In the genomic region with DNA sequence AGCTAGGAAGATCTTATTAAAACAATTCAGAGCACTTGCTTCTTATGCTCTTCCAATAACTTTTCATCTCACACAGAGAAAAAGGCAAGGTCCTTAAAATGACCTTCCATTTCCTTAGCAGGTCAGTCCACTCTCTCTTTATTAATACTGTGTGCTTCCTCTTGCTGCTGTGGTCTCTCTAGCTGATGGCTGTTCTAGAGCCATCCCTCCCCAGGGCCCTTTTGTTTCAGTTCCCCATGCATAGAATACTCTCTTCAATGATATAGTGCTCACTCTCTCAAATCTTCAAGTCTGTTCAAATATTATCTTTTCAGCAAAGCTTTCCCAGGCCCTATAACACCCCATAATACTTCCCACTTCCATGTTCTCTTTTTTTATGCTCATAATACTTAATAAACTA, we compare ENCODE assay signal across 19 cellular contexts.
DNase-seq lines count a peak whose midpoint lies in the region; ATAC-seq, FAIRE-seq and TF ChIP-seq lines count a peak whose summit lies in the region.
"Had no signal": no experiment of that assay in that cellular context is flagged by ENCODE, and none has a peak within 500 bp of the region (broad histone marks: within the 10 kb centered on the region; RNA-seq: fewer than 3 reads in every experiment).

No MANE protein-coding gene starts in this region.

- no peaks in the 10 kb centered on the region for H3K27me3 ChIP-seq in pancreas
- H3K27me3 ChIP-seq: breast epithelium, hepatocyte, MG63 had no signal

- H3K36me3 ChIP-seq in pancreas = no peaks in the 10 kb centered on the region
- H3K36me3 ChIP-seq: breast epithelium, MG63 had no signal

- H3K9me3 ChIP-seq in pancreas = no peaks in the 10 kb centered on the region
- H3K9me3 ChIP-seq: breast epithelium, MG63 had no signal

- DNase-seq in SKM-1 (lab: John Stamatoyannopoulos, UW; ENCODE audit: unreplicated experiment) (peak; percentile 14), posterior cingulate gyrus (no peak), GM12892 (ENCODE audit: insufficient read length) (no peak), pancreas (no peak), head of caudate nucleus (no peak)
- DNase-seq: activated CD4-positive, alpha-beta T cell treated with anti-CD3 and anti-CD28 coated beads for 4 hours; activated naive CD8-positive, alpha-beta T cell treated with anti-CD3 and anti-CD28 coated beads for 36 hours; Calu3; MG63; NCI-H2107; NCI-H82; trophoblast cell had no signal

- peak; percentile 70 for ATAC-seq in GM18858 (IDR thresholded peaks at IDR 0.05; ENCODE audit: unreplicated experiment)
- peak; percentile 66 for ATAC-seq in GM21423 (IDR thresholded peaks at IDR 0.05; ENCODE audit: unreplicated experiment)
- ATAC-seq in HG03342 (IDR thresholded peaks at IDR 0.05; ENCODE audit: unreplicated experiment) = peak; percentile 62
- no peak for ATAC-seq in pancreas
- ATAC-seq: Right ventricle myocardium inferior had no signal

- H3K27ac ChIP-seq in pancreas = no peak overlapping the region
- H3K27ac ChIP-seq: breast epithelium, hepatocyte had no signal

- no peak for TF ChIP-seq POLR2A in GM12892 (IDR thresholded peaks at IDR 0.05; ENCODE audit: low read depth, low read length)

- FAIRE-seq in GM12892 (lab: Jason Lieb, UNC) (no peak), pancreas (lab: Jason Lieb, UNC) (no peak)
- FAIRE-seq: H54 had no signal

- no peaks in the 10 kb centered on the region for H3K4me1 ChIP-seq in pancreas
- H3K4me1 ChIP-seq: breast epithelium had no signal

- intact Hi-C loops in posterior cingulate gyrus (cut with DNase I) (loop anchor here (5.0 kb wide), 1 partner anchor 440 kb away; no protein-coding TSS in a partner anchor), pancreas (cut with DNase I) (loop anchor here in 1 of 3 donors (10.0 kb wide), 1 partner anchor 433 kb away; no protein-coding TSS in a partner anchor), head of caudate nucleus (cut with DNase I) (loop anchor here (10.0 kb wide), 1 partner anchor 433 kb away; no protein-coding TSS in a partner anchor)

- H3K4me3 ChIP-seq in pancreas = no peak overlapping the region
- H3K4me3 ChIP-seq: breast epithelium, hepatocyte, MG63 had no signal

- no peak for TF ChIP-seq CTCF in pancreas (IDR thresholded peaks at IDR 0.05)

Comparison
In these comparisons a context has a peak if more than half of its experiments do, and no peak if none do; other contexts are left out.
1. ATAC-seq: peak in GM18858 (single experiment), GM21423 (single experiment) and HG03342 (single experiment); none in pancreas (0 of 4).